Comparison of ENCODE assay signal across 1 cellular context in the genomic region with DNA sequence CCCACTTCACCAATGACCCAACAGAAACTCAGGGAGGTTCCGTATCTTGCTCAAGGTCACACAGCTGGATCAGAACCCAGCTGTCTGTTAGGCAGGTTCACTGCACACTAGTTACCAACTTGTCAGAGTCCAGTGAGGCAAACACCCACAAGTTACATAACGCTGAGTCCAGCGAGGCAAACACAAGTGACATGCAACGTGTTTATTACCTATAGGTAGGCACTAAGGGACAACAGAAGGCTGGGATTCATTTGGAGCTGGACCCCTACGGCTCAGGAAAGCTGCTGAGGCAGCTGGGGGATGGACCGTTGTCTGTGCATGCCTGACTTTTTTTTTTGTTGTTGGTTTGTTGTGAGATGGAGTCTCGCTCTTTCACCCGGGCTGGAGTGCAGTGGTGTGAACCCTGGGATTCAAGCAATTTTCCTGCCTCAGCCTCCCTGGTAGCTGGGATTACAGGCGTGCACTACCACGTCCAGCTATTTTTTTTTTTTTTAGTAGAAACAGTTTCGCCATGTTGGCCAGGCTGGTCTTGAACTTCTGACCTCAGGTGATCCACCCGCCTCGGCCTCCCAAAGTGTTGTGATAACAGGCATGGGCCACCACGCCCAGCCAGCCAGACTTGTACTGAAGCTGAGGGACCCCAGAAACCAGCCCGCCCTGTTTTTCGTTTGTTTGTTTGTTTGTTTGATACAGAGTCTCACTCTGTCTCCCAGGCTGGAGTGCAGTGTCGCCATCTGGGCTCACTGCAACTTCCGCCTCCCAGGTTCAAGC.
TF ChIP-seq lines count a peak whose summit lies in the region.

No MANE protein-coding gene starts in this region.

TF ChIP-seq in H1, 55 proteins besides CTCF, POLR2A, EP300 and RAD21:
- TF ChIP-seq TAF1 (IDR thresholded peaks at IDR 0.05; ENCODE audit: low read depth, low read length), result no peak
- TF ChIP-seq SAP30 (IDR thresholded peaks at IDR 0.05; ENCODE audit: insufficient read depth, insufficient replicate concordance, low read length), result no peak
- TF ChIP-seq KDM4A (IDR thresholded peaks at IDR 0.05; ENCODE audit: low read depth, low read length, severe bottlenecking), result no peak
- no peak for TF ChIP-seq SIX5 (IDR thresholded peaks at IDR 0.05; ENCODE audit: low read depth, low read length)
- TF ChIP-seq RXRA (IDR thresholded peaks at IDR 0.05; ENCODE audit: insufficient read depth, low read depth, low read length), result no peak
- no peak for TF ChIP-seq PHF8 (conservative IDR thresholded peaks at IDR 0.05; ENCODE audit: low read depth, low read length)
- TF ChIP-seq, protein P1, sequence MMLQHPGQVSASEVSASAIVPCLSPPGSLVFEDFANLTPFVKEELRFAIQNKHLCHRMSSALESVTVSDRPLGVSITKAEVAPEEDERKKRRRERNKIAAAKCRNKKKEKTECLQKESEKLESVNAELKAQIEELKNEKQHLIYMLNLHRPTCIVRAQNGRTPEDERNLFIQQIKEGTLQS (IDR thresholded peaks at IDR 0.05; ENCODE audit: insufficient read depth, low read depth, low read length), result no peak
- no peak for TF ChIP-seq SRF (IDR thresholded peaks at IDR 0.05; ENCODE audit: low read depth, low read length)
- TF ChIP-seq MAFK (IDR thresholded peaks at IDR 0.05; ENCODE audit: low read depth, low read length), result no peak
- no peak for TF ChIP-seq RBBP5 (IDR thresholded peaks at IDR 0.05; ENCODE audit: borderline replicate concordance, low read depth, low read length)
- TF ChIP-seq, protein P2, sequence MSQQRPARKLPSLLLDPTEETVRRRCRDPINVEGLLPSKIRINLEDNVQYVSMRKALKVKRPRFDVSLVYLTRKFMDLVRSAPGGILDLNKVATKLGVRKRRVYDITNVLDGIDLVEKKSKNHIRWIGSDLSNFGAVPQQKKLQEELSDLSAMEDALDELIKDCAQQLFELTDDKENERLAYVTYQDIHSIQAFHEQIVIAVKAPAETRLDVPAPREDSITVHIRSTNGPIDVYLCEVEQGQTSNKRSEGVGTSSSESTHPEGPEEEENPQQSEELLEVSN (IDR thresholded peaks at IDR 0.05), result no peak
- TF ChIP-seq BRCA1 (IDR thresholded peaks at IDR 0.05; ENCODE audit: low read depth, low read length), result no peak
- TF ChIP-seq, protein P3, sequence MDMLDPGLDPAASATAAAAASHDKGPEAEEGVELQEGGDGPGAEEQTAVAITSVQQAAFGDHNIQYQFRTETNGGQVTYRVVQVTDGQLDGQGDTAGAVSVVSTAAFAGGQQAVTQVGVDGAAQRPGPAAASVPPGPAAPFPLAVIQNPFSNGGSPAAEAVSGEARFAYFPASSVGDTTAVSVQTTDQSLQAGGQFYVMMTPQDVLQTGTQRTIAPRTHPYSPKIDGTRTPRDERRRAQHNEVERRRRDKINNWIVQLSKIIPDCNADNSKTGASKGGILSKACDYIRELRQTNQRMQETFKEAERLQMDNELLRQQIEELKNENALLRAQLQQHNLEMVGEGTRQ (IDR thresholded peaks at IDR 0.05; ENCODE audit: low read length), result no peak
- TF ChIP-seq ZNF274 (IDR thresholded peaks at IDR 0.05; ENCODE audit: borderline replicate concordance, extremely low read depth, low read length), result no peak
- TF ChIP-seq, protein P4, sequence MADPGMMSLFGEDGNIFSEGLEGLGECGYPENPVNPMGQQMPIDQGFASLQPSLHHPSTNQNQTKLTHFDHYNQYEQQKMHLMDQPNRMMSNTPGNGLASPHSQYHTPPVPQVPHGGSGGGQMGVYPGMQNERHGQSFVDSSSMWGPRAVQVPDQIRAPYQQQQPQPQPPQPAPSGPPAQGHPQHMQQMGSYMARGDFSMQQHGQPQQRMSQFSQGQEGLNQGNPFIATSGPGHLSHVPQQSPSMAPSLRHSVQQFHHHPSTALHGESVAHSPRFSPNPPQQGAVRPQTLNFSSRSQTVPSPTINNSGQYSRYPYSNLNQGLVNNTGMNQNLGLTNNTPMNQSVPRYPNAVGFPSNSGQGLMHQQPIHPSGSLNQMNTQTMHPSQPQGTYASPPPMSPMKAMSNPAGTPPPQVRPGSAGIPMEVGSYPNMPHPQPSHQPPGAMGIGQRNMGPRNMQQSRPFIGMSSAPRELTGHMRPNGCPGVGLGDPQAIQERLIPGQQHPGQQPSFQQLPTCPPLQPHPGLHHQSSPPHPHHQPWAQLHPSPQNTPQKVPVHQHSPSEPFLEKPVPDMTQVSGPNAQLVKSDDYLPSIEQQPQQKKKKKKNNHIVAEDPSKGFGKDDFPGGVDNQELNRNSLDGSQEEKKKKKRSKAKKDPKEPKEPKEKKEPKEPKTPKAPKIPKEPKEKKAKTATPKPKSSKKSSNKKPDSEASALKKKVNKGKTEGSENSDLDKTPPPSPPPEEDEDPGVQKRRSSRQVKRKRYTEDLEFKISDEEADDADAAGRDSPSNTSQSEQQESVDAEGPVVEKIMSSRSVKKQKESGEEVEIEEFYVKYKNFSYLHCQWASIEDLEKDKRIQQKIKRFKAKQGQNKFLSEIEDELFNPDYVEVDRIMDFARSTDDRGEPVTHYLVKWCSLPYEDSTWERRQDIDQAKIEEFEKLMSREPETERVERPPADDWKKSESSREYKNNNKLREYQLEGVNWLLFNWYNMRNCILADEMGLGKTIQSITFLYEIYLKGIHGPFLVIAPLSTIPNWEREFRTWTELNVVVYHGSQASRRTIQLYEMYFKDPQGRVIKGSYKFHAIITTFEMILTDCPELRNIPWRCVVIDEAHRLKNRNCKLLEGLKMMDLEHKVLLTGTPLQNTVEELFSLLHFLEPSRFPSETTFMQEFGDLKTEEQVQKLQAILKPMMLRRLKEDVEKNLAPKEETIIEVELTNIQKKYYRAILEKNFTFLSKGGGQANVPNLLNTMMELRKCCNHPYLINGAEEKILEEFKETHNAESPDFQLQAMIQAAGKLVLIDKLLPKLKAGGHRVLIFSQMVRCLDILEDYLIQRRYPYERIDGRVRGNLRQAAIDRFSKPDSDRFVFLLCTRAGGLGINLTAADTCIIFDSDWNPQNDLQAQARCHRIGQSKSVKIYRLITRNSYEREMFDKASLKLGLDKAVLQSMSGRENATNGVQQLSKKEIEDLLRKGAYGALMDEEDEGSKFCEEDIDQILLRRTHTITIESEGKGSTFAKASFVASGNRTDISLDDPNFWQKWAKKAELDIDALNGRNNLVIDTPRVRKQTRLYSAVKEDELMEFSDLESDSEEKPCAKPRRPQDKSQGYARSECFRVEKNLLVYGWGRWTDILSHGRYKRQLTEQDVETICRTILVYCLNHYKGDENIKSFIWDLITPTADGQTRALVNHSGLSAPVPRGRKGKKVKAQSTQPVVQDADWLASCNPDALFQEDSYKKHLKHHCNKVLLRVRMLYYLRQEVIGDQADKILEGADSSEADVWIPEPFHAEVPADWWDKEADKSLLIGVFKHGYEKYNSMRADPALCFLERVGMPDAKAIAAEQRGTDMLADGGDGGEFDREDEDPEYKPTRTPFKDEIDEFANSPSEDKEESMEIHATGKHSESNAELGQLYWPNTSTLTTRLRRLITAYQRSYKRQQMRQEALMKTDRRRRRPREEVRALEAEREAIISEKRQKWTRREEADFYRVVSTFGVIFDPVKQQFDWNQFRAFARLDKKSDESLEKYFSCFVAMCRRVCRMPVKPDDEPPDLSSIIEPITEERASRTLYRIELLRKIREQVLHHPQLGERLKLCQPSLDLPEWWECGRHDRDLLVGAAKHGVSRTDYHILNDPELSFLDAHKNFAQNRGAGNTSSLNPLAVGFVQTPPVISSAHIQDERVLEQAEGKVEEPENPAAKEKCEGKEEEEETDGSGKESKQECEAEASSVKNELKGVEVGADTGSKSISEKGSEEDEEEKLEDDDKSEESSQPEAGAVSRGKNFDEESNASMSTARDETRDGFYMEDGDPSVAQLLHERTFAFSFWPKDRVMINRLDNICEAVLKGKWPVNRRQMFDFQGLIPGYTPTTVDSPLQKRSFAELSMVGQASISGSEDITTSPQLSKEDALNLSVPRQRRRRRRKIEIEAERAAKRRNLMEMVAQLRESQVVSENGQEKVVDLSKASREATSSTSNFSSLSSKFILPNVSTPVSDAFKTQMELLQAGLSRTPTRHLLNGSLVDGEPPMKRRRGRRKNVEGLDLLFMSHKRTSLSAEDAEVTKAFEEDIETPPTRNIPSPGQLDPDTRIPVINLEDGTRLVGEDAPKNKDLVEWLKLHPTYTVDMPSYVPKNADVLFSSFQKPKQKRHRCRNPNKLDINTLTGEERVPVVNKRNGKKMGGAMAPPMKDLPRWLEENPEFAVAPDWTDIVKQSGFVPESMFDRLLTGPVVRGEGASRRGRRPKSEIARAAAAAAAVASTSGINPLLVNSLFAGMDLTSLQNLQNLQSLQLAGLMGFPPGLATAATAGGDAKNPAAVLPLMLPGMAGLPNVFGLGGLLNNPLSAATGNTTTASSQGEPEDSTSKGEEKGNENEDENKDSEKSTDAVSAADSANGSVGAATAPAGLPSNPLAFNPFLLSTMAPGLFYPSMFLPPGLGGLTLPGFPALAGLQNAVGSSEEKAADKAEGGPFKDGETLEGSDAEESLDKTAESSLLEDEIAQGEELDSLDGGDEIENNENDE (IDR thresholded peaks at IDR 0.05; ENCODE audit: insufficient replicate concordance, low read length), result no peak
- TF ChIP-seq BCL11A (IDR thresholded peaks at IDR 0.05; ENCODE audit: low read depth in 2 of 2, low read length in 2 of 2), result no peak
- no peak for TF ChIP-seq SIN3A (conservative IDR thresholded peaks at IDR 0.05 in 1 of 2, IDR thresholded peaks at IDR 0.05 in 1 of 2; ENCODE audit: low read depth in 1 of 2, low read length in 2 of 2)
- no peak for TF ChIP-seq KDM5A (IDR thresholded peaks at IDR 0.05; ENCODE audit: low read length)
TF ChIP-seq in H1: peak in this region for 0.
